ENCODE assay signal across 14 cellular contexts in genomic region chr5:146967646-146968045, GRCh38.
DNase-seq lines count a peak whose midpoint lies in the region; ATAC-seq lines count a peak whose summit lies in the region.
"Had no signal": no experiment of that assay in that cellular context is flagged by ENCODE, and none has a peak within 500 bp of the region (broad histone marks: within the 10 kb centered on the region; RNA-seq: fewer than 3 reads in every experiment).

No MANE protein-coding gene starts in this region.

- DNase-seq in G401 (ENCODE audit: low spot score) (peak; percentile 36), SK-N-DZ (ENCODE audit: low spot score) (peak; percentile 58), superior temporal gyrus (ENCODE audit: extremely low spot score) (peak; percentile 75), NCI-H2081 treated with DMSO at 0.1 percent for 48 hours (lab: John Stamatoyannopoulos, UW) (no peak), D341Med (ENCODE audit: low spot score) (no peak), RKO (ENCODE audit: low spot score) (no peak)
- DNase-seq: ACHN; CD8-positive, alpha-beta memory T cell; GOT3; NCI-H2107 had no signal

- no peaks in the 10 kb centered on the region for H3K27me3 ChIP-seq in layer of hippocampus (ENCODE audit: control insufficient read depth, insufficient read depth, low read length)
- H3K27me3 ChIP-seq: SJSA1 had no signal

- H3K27ac ChIP-seq in layer of hippocampus (ENCODE audit: low read depth, low read length), result peak overlapping the region; percentile 71
- H3K27ac ChIP-seq: RWPE1, SJSA1 had no signal

- no peak for ATAC-seq in HG03521 (IDR thresholded peaks at IDR 0.05; ENCODE audit: unreplicated experiment)

- in situ Hi-C loops in G401 (cut with HindIII; ENCODE audit: low sequenced_read_pairs), result no loop called here

Comparison
In these comparisons a context has a peak if more than half of its experiments do, and no peak if none do; other contexts are left out.
1. DNase-seq: peak in G401 (single experiment), SK-N-DZ (single experiment) and superior temporal gyrus (single experiment); none in NCI-H2081 treated with DMSO at 0.1 percent for 48 hours (single experiment), D341Med (single experiment) and RKO (single experiment).